ENCODE assay signal across 7 cellular contexts in genomic region chr2:63993130-63993584, GRCh38. TPM values are rescaled to one million over a fixed set of nuclear protein-coding genes. Genes with fewer than 3 reads are reported as not detected.
A peak's percentile ranks its signal among the peaks of the same experiment; 100 is the strongest.
DNase-seq lines count a peak whose midpoint lies in the region; ATAC-seq and TF ChIP-seq lines count a peak whose summit lies in the region.
"Not testable (repeated sequence)": the region's sequence is repeated elsewhere in the genome, so short reads cannot be mapped to it uniquely, and the experiment has no call there.

No MANE protein-coding gene starts in this region.

- H3K4me1 ChIP-seq in GM23338 (ENCODE audit: insufficient read depth), result peaks cover 14% of the 10 kb centered on the region; the same call in 1 of the 2 replicates
- not testable (repeated sequence) for H3K4me1 ChIP-seq in hepatocyte (ENCODE audit: insufficient read depth); mesodermal cell (ENCODE audit: control insufficient read depth, insufficient read depth, low read length, poor library complexity, severe bottlenecking)

- not testable (repeated sequence) for ATAC-seq in GM23338

- H3K27me3 Mint-ChIP-seq in GM23338 (ENCODE audit: insufficient read depth, low read depth, poor library complexity), result not testable (repeated sequence)

- not testable (repeated sequence) for H3K4me3 Mint-ChIP-seq in GM23338

- H3K9me2 ChIP-seq in GM23338 (ENCODE audit: insufficient read depth); hepatocyte (replicated peaks; ENCODE audit: insufficient read depth): not testable (repeated sequence)

- H3K27ac Mint-ChIP-seq in GM23338, result peak overlapping the region; percentile 64; the same call in 1 of the 2 replicates

- H3K79me2 ChIP-seq in GM23338 (replicated peaks; ENCODE audit: insufficient read depth), result not testable (repeated sequence)
- peaks cover 73% of the 10 kb centered on the region for H3K79me2 ChIP-seq in hepatocyte

- not testable (repeated sequence) for H3F3A ChIP-seq in GM23338 (replicated peaks; ENCODE audit: low read depth)

- peaks cover 45% of the 10 kb centered on the region for H3K36me3 Mint-ChIP-seq in GM23338 (ENCODE audit: low read depth)

- not testable (repeated sequence) for H4K20me1 ChIP-seq in GM23338 (replicated peaks; ENCODE audit: insufficient read depth); hepatocyte (ENCODE audit: insufficient read depth, poor library complexity, severe bottlenecking)

- not testable (repeated sequence) for TF ChIP-seq CTCF in GM23338 (conservative IDR thresholded peaks at IDR 0.05; ENCODE audit: low read depth in 2 of 2); choroid plexus epithelial cell (conservative IDR thresholded peaks at IDR 0.05; ENCODE audit: low read depth, low read length); hepatocyte (IDR thresholded peaks at IDR 0.05; ENCODE audit: poor library complexity)

- H3K4me2 ChIP-seq in GM23338, result peak overlapping the region; percentile 29
- peak overlapping the region; percentile 5 for H3K4me2 ChIP-seq in hepatocyte

- not testable (repeated sequence) for H3K4me3 ChIP-seq in GM23338; choroid plexus epithelial cell (ENCODE audit: low read depth, low read length); hepatocyte; mesodermal cell (ENCODE audit: extremely low read depth, insufficient read depth, low read length, poor library complexity, severe bottlenecking)

- DNase-seq in GM23338 (ENCODE audit: low spot score) (peak; percentile 82), SW480 (ENCODE audit: low spot score) (peak; percentile 55), choroid plexus epithelial cell (ENCODE audit: low read depth) (peak; percentile 12), left kidney (ENCODE audit: low read depth, low spot score) (peak; percentile 18), renal cortical epithelial cell (ENCODE audit: low read depth) (peak; percentile 30)
- not testable (repeated sequence) for DNase-seq in hepatocyte (ENCODE audit: low spot score)

- H3K27ac ChIP-seq in GM23338 (ENCODE audit: low read depth) (peak overlapping the region; percentile 69), mesodermal cell (ENCODE audit: low read depth, low read length, severe bottlenecking) (peak overlapping the region; percentile 36)
- not testable (repeated sequence) for H3K27ac ChIP-seq in hepatocyte

- H3K27me3 ChIP-seq in GM23338 (ENCODE audit: insufficient read depth); hepatocyte: not testable (repeated sequence)

- H3K9me3 ChIP-seq in hepatocyte (ENCODE audit: low read depth), result not testable (repeated sequence)
- peaks cover 29% of the 10 kb centered on the region for H3K9me3 ChIP-seq in mesodermal cell (ENCODE audit: control insufficient read depth, low read length)

- not testable (repeated sequence) for H3K36me3 ChIP-seq in GM23338 (ENCODE audit: insufficient read depth); hepatocyte (replicated peaks; ENCODE audit: insufficient read depth, low read depth)
- peaks cover 20% of the 10 kb centered on the region for H3K36me3 ChIP-seq in mesodermal cell (ENCODE audit: control insufficient read depth, insufficient read depth, low read length)

- peaks cover 28% of the 10 kb centered on the region for H3K4me1 Mint-ChIP-seq in GM23338

- peaks cover 34% of the 10 kb centered on the region for H3K9me3 Mint-ChIP-seq in GM23338

- not testable (repeated sequence) for H2AFZ ChIP-seq in GM23338, hepatocyte

- 58% methylated on average over 9 of the region's 9 CpGs for WGBS in hepatocyte (ENCODE audit: low lambda C conversion rate, missing lambda C conversion rate)
- WGBS in mesodermal cell (ENCODE audit: insufficient coverage in 2 of 2), 2 experiments, result 77 to 81% methylated on average over 7 of the region's 9 CpGs

RNA-seq across cellular contexts. Expression of gene VPS54, which starts 26.1 kb away (rescaled TPM):
- total RNA-seq in GM23338 (2014; rRNA removed; shearing (Covaris generic)), result 17.0 and 20.7 TPM in 2 replicates
- polyA plus RNA-seq in GM23338 (2016; fragmentation: Nextera tagmentation; extraction: Ambion mirVana) (6.1 and 6.6 TPM in 2 replicates), hepatocyte (14.5 and 17.4 TPM in 2 replicates)
- total RNA-seq in hepatocyte (36.2 and 40.5 TPM in 2 replicates), renal cortical epithelial cell (31.8 and 34.8 TPM in 2 replicates)
- 30.0 TPM for polyA plus RNA-seq in mesodermal cell (2013, experiment 1 of 2)
- polyA plus RNA-seq in mesodermal cell (2013, experiment 2 of 2), result 31.9 TPM
